ENCODE assay signal across 8 cellular contexts in the genomic region with DNA sequence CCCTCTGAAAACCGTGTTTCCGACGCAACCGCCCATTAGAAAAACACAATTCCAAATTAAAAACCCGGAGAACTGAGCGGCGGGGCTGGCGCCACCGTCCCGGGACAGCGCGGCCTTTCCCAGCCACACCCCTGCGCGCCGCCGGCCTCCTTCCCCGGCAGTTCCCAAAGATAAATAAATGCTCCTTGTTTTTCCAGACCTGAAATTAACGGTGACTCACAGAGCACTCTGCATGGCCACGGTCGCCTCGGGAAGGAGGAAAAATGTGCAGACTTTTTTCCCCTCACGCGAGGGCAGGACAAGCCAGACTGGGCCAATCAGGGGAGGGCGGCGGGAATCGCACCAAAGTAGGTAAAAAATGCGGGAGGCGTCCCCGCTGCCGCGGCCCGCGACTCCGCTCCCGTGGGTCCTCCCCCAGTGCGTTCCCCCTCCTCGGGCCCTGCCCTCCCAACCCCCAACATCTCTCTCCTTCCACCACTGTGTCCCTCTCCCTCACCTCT. TPM values are rescaled to one million over a fixed set of nuclear protein-coding genes. Genes with fewer than 3 reads are reported as not detected.
DNase-seq lines count a peak whose midpoint lies in the region; ATAC-seq and FAIRE-seq lines count a peak whose summit lies in the region.

No MANE protein-coding gene starts in this region.

- peak overlapping the region; percentile 97 for H3K4me3 Mint-ChIP-seq in T-helper 17 cell

- H3K4me1 Mint-ChIP-seq in T-helper 17 cell: peaks cover 21% of the 10 kb centered on the region

- ATAC-seq in T-helper 17 cell: no peak

- FAIRE-seq in small intestine (lab: Jason Lieb, UNC): no peak

- peaks cover 2% of the 10 kb centered on the region for H3K36me3 Mint-ChIP-seq in T-helper 17 cell (ENCODE audit: low read depth)

- WGBS in small intestine, 3 donors: 3 to 6% (median 3%) methylated on average over 28 to 37 of the region's 37 CpGs

- peak overlapping the region; percentile 90 for H3K27ac Mint-ChIP-seq in T-helper 17 cell

- peaks cover 3 to 12% of the 10 kb centered on the region in 2 donors for H3K4me1 ChIP-seq in small intestine (ENCODE audit: control insufficient read depth in 2 of 2, insufficient read depth in 1 of 2, low read depth in 1 of 2, low read length in 1 of 2)

- H3K4me3 ChIP-seq in small intestine (ENCODE audit: low read depth in 1 of 2, low read length in 2 of 2): peak overlapping the region in 1 of 2 donors; percentile 98

- no peaks in the 10 kb centered on the region for H3K27me3 ChIP-seq in small intestine (ENCODE audit: control insufficient read depth in 2 of 2, insufficient read depth in 2 of 2, low read length in 2 of 2)

- H3K9me3 ChIP-seq in T-helper 17 cell (ENCODE audit: control insufficient read depth, low read length, poor library complexity, severe bottlenecking) (no peaks in the 10 kb centered on the region), small intestine (ENCODE audit: control insufficient read depth, low read depth) (no peaks in the 10 kb centered on the region)

- peak overlapping the region; percentile 56 to 99 for H3K27ac ChIP-seq in small intestine (ENCODE audit: low read depth in 1 of 2, low read length in 1 of 2)

- DNase-seq in Caki2 (ENCODE audit: low read depth) (peak; percentile 99), HuH-7 (ENCODE audit: low spot score) (peak; percentile 76), T-helper 17 cell (peak in 2 of 3 donors; percentile 14 to 21), dermis blood vessel endothelial cell (peak; percentile 98), kidney glomerular epithelial cell (lab: John Stamatoyannopoulos, UW) (peak; percentile 94), small intestine (peak; percentile 89), NCI-H187 (lab: John Stamatoyannopoulos, UW) (no peak), NCI-H2107 (lab: John Stamatoyannopoulos, UW) (no peak)

- in situ Hi-C loops in Caki2 (cut with HindIII; ENCODE audit: low pct_unique_long_range_greater_than_20kb, low sequenced_read_pairs): no loop called here

- peaks cover 0 to 3% of the 10 kb centered on the region in 2 donors for H3K36me3 ChIP-seq in small intestine (ENCODE audit: control insufficient read depth in 2 of 2, insufficient read depth in 2 of 2, low read length in 2 of 2)

- H3K27me3 Mint-ChIP-seq in T-helper 17 cell: no peaks in the 10 kb centered on the region

RNA-seq across cellular contexts. Expression of a gene that starts 0.9 kb away (rescaled TPM):
- 935 and 1,047 TPM in 2 replicates for total RNA-seq in Caki2 (2014; rRNA removed; shearing (Covaris generic); ENCODE audit: low replicate concordance)
- total RNA-seq in T-helper 17 cell (10 to 100 TPM; 41.4 to 46.5 TPM), dermis blood vessel endothelial cell (157 and 236 TPM in 2 replicates)
- polyA plus RNA-seq in small intestine: 100 to 1,000 TPM; 145 to 360 (median 189) TPM

RNA-seq across cellular contexts. Expression of a gene that starts 37.8 kb away (rescaled TPM):
- total RNA-seq in Caki2 (2014; rRNA removed; shearing (Covaris generic); ENCODE audit: low replicate concordance): 26.7 and 37.0 TPM in 2 replicates
- total RNA-seq in T-helper 17 cell (1 to 10 TPM in 1 of 2 donors, under 1 TPM in 1; 0.21 to 1.0 TPM), dermis blood vessel endothelial cell (1.9 and 4.4 TPM in 2 replicates)
- under 1 TPM in 1 of 3 donors, not detected in 2; 0.49 TPM for polyA plus RNA-seq in small intestine

Comparison
In these comparisons a context has a peak if more than half of its experiments do, and no peak if none do; other contexts are left out.
1. DNase-seq: peak in Caki2 (single experiment), HuH-7 (single experiment), T-helper 17 cell (2 of 3), dermis blood vessel endothelial cell (single experiment), kidney glomerular epithelial cell (single experiment) and small intestine (single experiment); none in NCI-H187 (0 of 2) and NCI-H2107 (single experiment).